Comparison of ENCODE assay signal across 8 cellular contexts in genomic region chr10:70576803-70577517, GRCh38.
A peak's percentile ranks its signal among the peaks of the same experiment; 100 is the strongest.
DNase-seq lines count a peak whose midpoint lies in the region; ATAC-seq and TF ChIP-seq lines count a peak whose summit lies in the region.

No MANE protein-coding gene starts in this region.

- peak overlapping the region; percentile 59 for H3K4me3 Mint-ChIP-seq in stimulated activated naive CD8-positive, alpha-beta T cell treated with anti-CD3 and anti-CD28 coated beads, Interleukin-15, Interleukin-2, amounts not matched to agents 100 ng/mL and 50 ng/mL, for 24 hours

- ATAC-seq in stimulated activated naive CD8-positive, alpha-beta T cell treated with anti-CD3 and anti-CD28 coated beads, Interleukin-15, Interleukin-2, amounts not matched to agents 100 U/mL and 50 U/mL, for 24 hours: no peak
- ATAC-seq in HG02610 (IDR thresholded peaks at IDR 0.05; ENCODE audit: unreplicated experiment) (no peak), GM21619 (IDR thresholded peaks at IDR 0.05; ENCODE audit: unreplicated experiment) (no peak)

- peaks cover 74% of the 10 kb centered on the region for H3K4me1 Mint-ChIP-seq in stimulated activated naive CD8-positive, alpha-beta T cell treated with anti-CD3 and anti-CD28 coated beads, Interleukin-15, Interleukin-2, amounts not matched to agents 100 ng/mL and 50 ng/mL, for 24 hours (ENCODE audit: low read depth)

- TF ChIP-seq CTCF in fibroblast of mammary gland (conservative IDR thresholded peaks at IDR 0.05; ENCODE audit: control insufficient read depth, insufficient read depth, low read depth, low read length): no peak

- no peak overlapping the region for H3K4me3 ChIP-seq in fibroblast of mammary gland (ENCODE audit: control insufficient read depth, low read depth, low read length)

- no peaks in the 10 kb centered on the region for H3K27me3 Mint-ChIP-seq in stimulated activated naive CD8-positive, alpha-beta T cell treated with anti-CD3 and anti-CD28 coated beads, Interleukin-15, Interleukin-2, amounts not matched to agents 100 ng/mL and 50 ng/mL, for 24 hours

- H3K9me3 Mint-ChIP-seq in stimulated activated naive CD8-positive, alpha-beta T cell treated with anti-CD3 and anti-CD28 coated beads, Interleukin-15, Interleukin-2, amounts not matched to agents 100 ng/mL and 50 ng/mL, for 24 hours: no peaks in the 10 kb centered on the region

- no peak for DNase-seq in stimulated activated naive CD8-positive, alpha-beta T cell treated with anti-CD3 and anti-CD28 coated beads, Interleukin-15, Interleukin-2, amounts not matched to agents 100 U/mL and 50 U/mL, for 24 hours
- peak; percentile 88 for DNase-seq in OCI-M1 (lab: John Stamatoyannopoulos, UW)
- peak; percentile 22 for DNase-seq in fibroblast of mammary gland (ENCODE audit: low read depth)
- no peak for DNase-seq in LoVo (ENCODE audit: low spot score)
- no peak for DNase-seq in stimulated activated CD4-positive, alpha-beta T cell treated with anti-CD3 and anti-CD28 coated beads, Interleukin-2, amount 100 ng/mL, for 48 hours

- H3K27ac Mint-ChIP-seq in stimulated activated naive CD8-positive, alpha-beta T cell treated with anti-CD3 and anti-CD28 coated beads, Interleukin-15, Interleukin-2, amounts not matched to agents 100 ng/mL and 50 ng/mL, for 24 hours: peak overlapping the region; percentile 92

- H3K36me3 Mint-ChIP-seq in stimulated activated naive CD8-positive, alpha-beta T cell treated with anti-CD3 and anti-CD28 coated beads, Interleukin-15, Interleukin-2, amounts not matched to agents 100 ng/mL and 50 ng/mL, for 24 hours (ENCODE audit: low read depth): no peaks in the 10 kb centered on the region

Comparison
In these comparisons a context has a peak if more than half of its experiments do, and no peak if none do; other contexts are left out.
1. DNase-seq: peak in OCI-M1 (single experiment) and fibroblast of mammary gland (single experiment); none in stimulated activated naive CD8-positive, alpha-beta T cell treated with anti-CD3 and anti-CD28 coated beads, Interleukin-15, Interleukin-2, amounts not matched to agents 100 U/mL and 50 U/mL, for 24 hours (single experiment), LoVo (single experiment) and stimulated activated CD4-positive, alpha-beta T cell treated with anti-CD3 and anti-CD28 coated beads, Interleukin-2, amount 100 ng/mL, for 48 hours (0 of 2).